ENCODE assay signal across 1 cellular context in genomic region chrX:68498508-68499379, GRCh38.
TF ChIP-seq lines count a peak whose summit lies in the region.

YIPF6 (plus strand) TSS chrX:68499051; CDS start chrX:68499067, 16 bp downstream.

TF ChIP-seq in GM12878, 131 proteins besides CTCF, POLR2A, EP300 and RAD21 (continued from another document and continues in another):
- TF ChIP-seq, protein P1, sequence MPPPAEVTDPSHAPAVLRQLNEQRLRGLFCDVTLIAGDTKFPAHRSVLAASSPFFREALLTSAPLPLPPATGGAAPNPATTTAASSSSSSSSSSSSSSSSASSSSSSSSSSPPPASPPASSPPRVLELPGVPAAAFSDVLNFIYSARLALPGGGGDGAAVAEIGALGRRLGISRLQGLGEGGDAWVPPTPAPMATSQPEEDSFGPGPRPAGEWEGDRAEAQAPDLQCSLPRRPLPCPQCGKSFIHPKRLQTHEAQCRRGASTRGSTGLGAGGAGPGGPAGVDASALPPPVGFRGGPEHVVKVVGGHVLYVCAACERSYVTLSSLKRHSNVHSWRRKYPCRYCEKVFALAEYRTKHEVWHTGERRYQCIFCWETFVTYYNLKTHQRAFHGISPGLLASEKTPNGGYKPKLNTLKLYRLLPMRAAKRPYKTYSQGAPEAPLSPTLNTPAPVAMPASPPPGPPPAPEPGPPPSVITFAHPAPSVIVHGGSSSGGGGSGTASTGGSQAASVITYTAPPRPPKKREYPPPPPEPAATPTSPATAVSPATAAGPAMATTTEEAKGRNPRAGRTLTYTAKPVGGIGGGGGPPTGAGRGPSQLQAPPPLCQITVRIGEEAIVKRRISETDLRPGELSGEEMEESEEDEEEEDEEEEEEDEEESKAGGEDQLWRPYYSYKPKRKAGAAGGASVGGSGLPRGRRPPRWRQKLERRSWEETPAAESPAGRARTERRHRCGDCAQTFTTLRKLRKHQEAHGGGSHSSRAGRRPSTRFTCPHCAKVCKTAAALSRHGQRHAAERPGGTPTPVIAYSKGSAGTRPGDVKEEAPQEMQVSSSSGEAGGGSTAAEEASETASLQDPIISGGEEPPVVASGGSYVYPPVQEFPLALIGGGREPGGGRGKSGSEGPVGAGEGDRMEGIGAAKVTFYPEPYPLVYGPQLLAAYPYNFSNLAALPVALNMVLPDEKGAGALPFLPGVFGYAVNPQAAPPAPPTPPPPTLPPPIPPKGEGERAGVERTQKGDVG (CRISPR knock-in tag; IDR thresholded peaks at IDR 0.05), result no peak
- TF ChIP-seq USF1 (IDR thresholded peaks at IDR 0.05; ENCODE audit: borderline replicate concordance, extremely low read length, insufficient read depth, low read depth, low read length), result peak; percentile 16
- no peak for TF ChIP-seq CHD1 (IDR thresholded peaks at IDR 0.05; ENCODE audit: low read depth, low read length)
- 0 out of 2 replicates have a peak, but pooled peaks have one; percentile 9 for TF ChIP-seq RUNX3 (IDR thresholded peaks at IDR 0.05; ENCODE audit: low read length)
- no peak for TF ChIP-seq ZNF592 (IDR thresholded peaks at IDR 0.05)
- no peak for TF ChIP-seq NFXL1 (IDR thresholded peaks at IDR 0.05; ENCODE audit: borderline replicate concordance)
- no peak for TF ChIP-seq IRF3 (IDR thresholded peaks at IDR 0.05)
- TF ChIP-seq REST (IDR thresholded peaks at IDR 0.05; ENCODE audit: low read depth, low read length), result no peak
- no peak for TF ChIP-seq HDGF (IDR thresholded peaks at IDR 0.05)
- no peak for TF ChIP-seq KDM1A (IDR thresholded peaks at IDR 0.05; ENCODE audit: borderline replicate concordance)
- no peak; the same call in 1 of the 2 replicates for TF ChIP-seq CHD2 (IDR thresholded peaks at IDR 0.05; ENCODE audit: borderline replicate concordance, low read depth, low read length)
- peak; percentile 45 for TF ChIP-seq IKZF1 (conservative IDR thresholded peaks at IDR 0.05)
- TF ChIP-seq ETV6 (conservative IDR thresholded peaks at IDR 0.05 in 1 of 2, IDR thresholded peaks at IDR 0.05 in 1 of 2; ENCODE audit: borderline replicate concordance in 1 of 2, low read depth in 1 of 2), result no peak
- no peak for TF ChIP-seq ZNF217 (IDR thresholded peaks at IDR 0.05)
- no peak for TF ChIP-seq KAT2A (conservative IDR thresholded peaks at IDR 0.05; ENCODE audit: control insufficient read depth, low read depth, low read length)
- no peak for TF ChIP-seq IRF4 (IDR thresholded peaks at IDR 0.05; ENCODE audit: low read depth, low read length)
- no peak for TF ChIP-seq JUND (IDR thresholded peaks at IDR 0.05; ENCODE audit: low read depth, low read length)
- TF ChIP-seq ZSCAN29 (IDR thresholded peaks at IDR 0.05), result no peak
- no peak for TF ChIP-seq RCOR1 (conservative IDR thresholded peaks at IDR 0.05; ENCODE audit: low read depth, low read length)
- TF ChIP-seq, protein P2, sequence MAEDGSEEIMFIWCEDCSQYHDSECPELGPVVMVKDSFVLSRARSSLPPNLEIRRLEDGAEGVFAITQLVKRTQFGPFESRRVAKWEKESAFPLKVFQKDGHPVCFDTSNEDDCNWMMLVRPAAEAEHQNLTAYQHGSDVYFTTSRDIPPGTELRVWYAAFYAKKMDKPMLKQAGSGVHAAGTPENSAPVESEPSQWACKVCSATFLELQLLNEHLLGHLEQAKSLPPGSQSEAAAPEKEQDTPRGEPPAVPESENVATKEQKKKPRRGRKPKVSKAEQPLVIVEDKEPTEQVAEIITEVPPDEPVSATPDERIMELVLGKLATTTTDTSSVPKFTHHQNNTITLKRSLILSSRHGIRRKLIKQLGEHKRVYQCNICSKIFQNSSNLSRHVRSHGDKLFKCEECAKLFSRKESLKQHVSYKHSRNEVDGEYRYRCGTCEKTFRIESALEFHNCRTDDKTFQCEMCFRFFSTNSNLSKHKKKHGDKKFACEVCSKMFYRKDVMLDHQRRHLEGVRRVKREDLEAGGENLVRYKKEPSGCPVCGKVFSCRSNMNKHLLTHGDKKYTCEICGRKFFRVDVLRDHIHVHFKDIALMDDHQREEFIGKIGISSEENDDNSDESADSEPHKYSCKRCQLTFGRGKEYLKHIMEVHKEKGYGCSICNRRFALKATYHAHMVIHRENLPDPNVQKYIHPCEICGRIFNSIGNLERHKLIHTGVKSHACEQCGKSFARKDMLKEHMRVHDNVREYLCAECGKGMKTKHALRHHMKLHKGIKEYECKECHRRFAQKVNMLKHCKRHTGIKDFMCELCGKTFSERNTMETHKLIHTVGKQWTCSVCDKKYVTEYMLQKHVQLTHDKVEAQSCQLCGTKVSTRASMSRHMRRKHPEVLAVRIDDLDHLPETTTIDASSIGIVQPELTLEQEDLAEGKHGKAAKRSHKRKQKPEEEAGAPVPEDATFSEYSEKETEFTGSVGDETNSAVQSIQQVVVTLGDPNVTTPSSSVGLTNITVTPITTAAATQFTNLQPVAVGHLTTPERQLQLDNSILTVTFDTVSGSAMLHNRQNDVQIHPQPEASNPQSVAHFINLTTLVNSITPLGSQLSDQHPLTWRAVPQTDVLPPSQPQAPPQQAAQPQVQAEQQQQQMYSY (CRISPR knock-in tag; IDR thresholded peaks at IDR 0.05), result no peak
- no peak for TF ChIP-seq ATF7 (IDR thresholded peaks at IDR 0.05; ENCODE audit: low read depth)
- TF ChIP-seq ZZZ3 (IDR thresholded peaks at IDR 0.05; ENCODE audit: control insufficient read depth, insufficient read length, low read depth), result no peak
- TF ChIP-seq, protein P3, sequence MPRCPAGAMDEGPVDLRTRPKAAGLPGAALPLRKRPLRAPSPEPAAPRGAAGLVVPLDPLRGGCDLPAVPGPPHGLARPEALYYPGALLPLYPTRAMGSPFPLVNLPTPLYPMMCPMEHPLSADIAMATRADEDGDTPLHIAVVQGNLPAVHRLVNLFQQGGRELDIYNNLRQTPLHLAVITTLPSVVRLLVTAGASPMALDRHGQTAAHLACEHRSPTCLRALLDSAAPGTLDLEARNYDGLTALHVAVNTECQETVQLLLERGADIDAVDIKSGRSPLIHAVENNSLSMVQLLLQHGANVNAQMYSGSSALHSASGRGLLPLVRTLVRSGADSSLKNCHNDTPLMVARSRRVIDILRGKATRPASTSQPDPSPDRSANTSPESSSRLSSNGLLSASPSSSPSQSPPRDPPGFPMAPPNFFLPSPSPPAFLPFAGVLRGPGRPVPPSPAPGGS (IDR thresholded peaks at IDR 0.05; ENCODE audit: borderline replicate concordance, insufficient read depth, low read depth, low read length, poor library complexity, severe bottlenecking), result no peak
- TF ChIP-seq, protein P4, sequence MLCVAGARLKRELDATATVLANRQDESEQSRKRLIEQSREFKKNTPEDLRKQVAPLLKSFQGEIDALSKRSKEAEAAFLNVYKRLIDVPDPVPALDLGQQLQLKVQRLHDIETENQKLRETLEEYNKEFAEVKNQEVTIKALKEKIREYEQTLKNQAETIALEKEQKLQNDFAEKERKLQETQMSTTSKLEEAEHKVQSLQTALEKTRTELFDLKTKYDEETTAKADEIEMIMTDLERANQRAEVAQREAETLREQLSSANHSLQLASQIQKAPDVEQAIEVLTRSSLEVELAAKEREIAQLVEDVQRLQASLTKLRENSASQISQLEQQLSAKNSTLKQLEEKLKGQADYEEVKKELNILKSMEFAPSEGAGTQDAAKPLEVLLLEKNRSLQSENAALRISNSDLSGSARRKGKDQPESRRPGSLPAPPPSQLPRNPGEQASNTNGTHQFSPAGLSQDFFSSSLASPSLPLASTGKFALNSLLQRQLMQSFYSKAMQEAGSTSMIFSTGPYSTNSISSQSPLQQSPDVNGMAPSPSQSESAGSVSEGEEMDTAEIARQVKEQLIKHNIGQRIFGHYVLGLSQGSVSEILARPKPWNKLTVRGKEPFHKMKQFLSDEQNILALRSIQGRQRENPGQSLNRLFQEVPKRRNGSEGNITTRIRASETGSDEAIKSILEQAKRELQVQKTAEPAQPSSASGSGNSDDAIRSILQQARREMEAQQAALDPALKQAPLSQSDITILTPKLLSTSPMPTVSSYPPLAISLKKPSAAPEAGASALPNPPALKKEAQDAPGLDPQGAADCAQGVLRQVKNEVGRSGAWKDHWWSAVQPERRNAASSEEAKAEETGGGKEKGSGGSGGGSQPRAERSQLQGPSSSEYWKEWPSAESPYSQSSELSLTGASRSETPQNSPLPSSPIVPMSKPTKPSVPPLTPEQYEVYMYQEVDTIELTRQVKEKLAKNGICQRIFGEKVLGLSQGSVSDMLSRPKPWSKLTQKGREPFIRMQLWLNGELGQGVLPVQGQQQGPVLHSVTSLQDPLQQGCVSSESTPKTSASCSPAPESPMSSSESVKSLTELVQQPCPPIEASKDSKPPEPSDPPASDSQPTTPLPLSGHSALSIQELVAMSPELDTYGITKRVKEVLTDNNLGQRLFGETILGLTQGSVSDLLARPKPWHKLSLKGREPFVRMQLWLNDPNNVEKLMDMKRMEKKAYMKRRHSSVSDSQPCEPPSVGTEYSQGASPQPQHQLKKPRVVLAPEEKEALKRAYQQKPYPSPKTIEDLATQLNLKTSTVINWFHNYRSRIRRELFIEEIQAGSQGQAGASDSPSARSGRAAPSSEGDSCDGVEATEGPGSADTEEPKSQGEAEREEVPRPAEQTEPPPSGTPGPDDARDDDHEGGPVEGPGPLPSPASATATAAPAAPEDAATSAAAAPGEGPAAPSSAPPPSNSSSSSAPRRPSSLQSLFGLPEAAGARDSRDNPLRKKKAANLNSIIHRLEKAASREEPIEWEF (IDR thresholded peaks at IDR 0.05; ENCODE audit: insufficient replicate concordance, low read depth, low read length), result no peak
